8 cellular contexts compared by ENCODE assay signal in genomic region chr4:16794816-16795445, GRCh38.
DNase-seq lines count a peak whose midpoint lies in the region; ATAC-seq and TF ChIP-seq lines count a peak whose summit lies in the region.

No MANE protein-coding gene starts in this region.

- H3K4me3 ChIP-seq in AG10803 (ENCODE audit: low read length) (no peak overlapping the region), NT2/D1 (ENCODE audit: insufficient read length, low read depth) (no peak overlapping the region), astrocyte of the cerebellum (ENCODE audit: low read depth, low read length) (no peak overlapping the region)

- H3K9ac ChIP-seq in NT2/D1 (ENCODE audit: insufficient read length, low read depth), result no peak overlapping the region

- TF ChIP-seq CTCF in AG10803 (conservative IDR thresholded peaks at IDR 0.05; ENCODE audit: low read length) (peak; percentile 97), astrocyte of the cerebellum (IDR thresholded peaks at IDR 0.05; ENCODE audit: low read depth, low read length, missing control alignments) (peak; percentile 90)

- no peaks in the 10 kb centered on the region for H3K36me3 ChIP-seq in NT2/D1 (ENCODE audit: insufficient read depth, insufficient read length, low read length)

- peak; percentile 51 for ATAC-seq in GM18498 (IDR thresholded peaks at IDR 0.05; ENCODE audit: unreplicated experiment)
- no peak for ATAC-seq in GM18873 (IDR thresholded peaks at IDR 0.05; ENCODE audit: low FRiP score, unreplicated experiment)
- ATAC-seq in GM21825 (IDR thresholded peaks at IDR 0.05; ENCODE audit: unreplicated experiment), result no peak

- no peaks in the 10 kb centered on the region for H3K9me3 ChIP-seq in NT2/D1 (ENCODE audit: insufficient read depth, low read length)

- H3K27me3 ChIP-seq in NT2/D1 (ENCODE audit: insufficient read depth, insufficient read length), result no peaks in the 10 kb centered on the region

- H3K4me1 ChIP-seq in NT2/D1 (ENCODE audit: insufficient read depth, insufficient read length), result peaks cover 4% of the 10 kb centered on the region

- DNase-seq in AG10803 (ENCODE audit: low read depth), result peak; percentile 58
- peak; percentile 70 for DNase-seq in NT2/D1 (ENCODE audit: low read depth, low spot score)
- DNase-seq in astrocyte of the cerebellum (ENCODE audit: low read depth), result no peak
- peak; percentile 83 for DNase-seq in inferior parietal cortex (ENCODE audit: extremely low spot score)
- peak; percentile 7 to 13 for DNase-seq in stimulated activated CD8-positive, alpha-beta memory T cell treated with anti-CD3 and anti-CD28 coated beads, Interleukin-2, amount 100 ng/mL, for 48 hours (ENCODE audit: low read depth in 2 of 2)

- in situ Hi-C loops in astrocyte of the cerebellum (cut with HindIII; ENCODE audit: low sequenced_read_pairs), result loop anchor here (5.0 kb wide), 1 partner anchor 37 kb away; no protein-coding TSS in a partner anchor
